ENCODE assay signal across 25 cellular contexts in the genomic region with DNA sequence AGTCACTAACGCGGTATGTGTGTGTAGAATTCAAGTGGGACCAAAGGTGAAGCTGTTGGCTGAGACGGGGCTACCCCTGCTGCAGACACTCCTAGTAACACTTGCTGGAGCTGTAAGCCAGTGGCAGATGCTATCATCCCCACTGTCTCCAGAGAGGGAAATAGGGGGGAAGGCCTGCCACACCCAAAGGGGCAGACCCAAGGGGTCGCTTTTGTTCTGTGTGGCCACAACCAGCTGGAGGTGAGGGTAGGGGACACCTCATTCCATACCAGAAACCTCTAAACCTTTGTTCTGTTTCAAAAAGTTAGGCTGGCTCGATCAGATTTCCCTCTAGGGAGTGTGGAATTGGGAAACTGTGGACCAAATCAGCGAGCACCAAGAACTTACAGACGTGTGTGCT. TPM values are rescaled to one million over a fixed set of nuclear protein-coding genes. Genes with fewer than 3 reads are reported as not detected.
DNase-seq lines count a peak whose midpoint lies in the region; ATAC-seq and TF ChIP-seq lines count a peak whose summit lies in the region.
"Had no signal": no experiment of that assay in that cellular context is flagged by ENCODE, and none has a peak within 500 bp of the region (broad histone marks: within the 10 kb centered on the region; RNA-seq: fewer than 3 reads in every experiment).

No MANE protein-coding gene starts in this region.

- DNase-seq in activated CD4-positive, alpha-beta T cell treated with anti-CD3 and anti-CD28 coated beads for 36 hours: no peak
- no peak for DNase-seq in activated CD4-positive, alpha-beta T cell treated with anti-CD3 and anti-CD28 coated beads, Interleukin-2, amount 10 ng/mL, durations not matched to agents 7 days and 5 days
- DNase-seq in colonic mucosa: no peak
- DNase-seq in right cardiac atrium: no peak
- DNase-seq in DMS153 (lab: John Stamatoyannopoulos, UW): no peak
- DNase-seq in NCI-H2227 treated with DMSO at 0.1 percent for 48 hours (lab: John Stamatoyannopoulos, UW): no peak
- no peak for DNase-seq in HAP-1 (ENCODE audit: low spot score in 2 of 2)
- DNase-seq: activated T-cell treated with anti-CD3 and anti-CD28 coated beads, Interleukin-2, amount 50 U/mL, for 72 hours; AML-193; DND-41; HFFc6; KG1; NCI-H146; NCI-H524 treated with DMSO at 0.1 percent for 48 hours; stimulated activated naive CD4-positive, alpha-beta T cell had no signal

- no peak for ATAC-seq in activated CD4-positive, alpha-beta T cell treated with anti-CD3 and anti-CD28 coated beads for 36 hours
- ATAC-seq in right cardiac atrium: peak; percentile 7 to 38
- ATAC-seq: activated T-cell treated with anti-CD3 and anti-CD28 coated beads, Interleukin-2, amount 50 U/mL, for 72 hours; GM12878 had no signal

- no peak for TF ChIP-seq CTCF in colonic mucosa (IDR thresholded peaks at IDR 0.05)

- H3K27me3 ChIP-seq in colonic mucosa (no peaks in the 10 kb centered on the region), right cardiac atrium (ENCODE audit: control insufficient read depth, insufficient read depth) (no peaks in the 10 kb centered on the region), skeletal muscle tissue (ENCODE audit: control insufficient read depth in 3 of 3, insufficient read depth in 3 of 3, low read length in 3 of 3) (no peaks in the 10 kb centered on the region), HAP-1 (ENCODE audit: low read depth) (no peaks in the 10 kb centered on the region)
- H3K27me3 ChIP-seq: neutrophil, tibial nerve had no signal

- no peaks in the 10 kb centered on the region for H3K27me3 Mint-ChIP-seq in activated CD4-positive, alpha-beta T cell treated with anti-CD3 and anti-CD28 coated beads for 36 hours
- no peaks in the 10 kb centered on the region for H3K27me3 Mint-ChIP-seq in activated CD4-positive, alpha-beta T cell treated with anti-CD3 and anti-CD28 coated beads, Interleukin-2, amount 10 ng/mL, durations not matched to agents 7 days and 5 days
- H3K27me3 Mint-ChIP-seq: activated naive CD4-positive, alpha-beta T cell treated with anti-CD3 and anti-CD28 coated beads, Interleukin-2, amount 50 U/mL, for 24 hours had no signal

- intact Hi-C loops in activated CD4-positive, alpha-beta T cell treated with anti-CD3 and anti-CD28 coated beads for 36 hours (cut with DNase I, micrococcal nuclease): loop anchor here (5.0 to 10.0 kb wide), 4 partner anchors 216 to 346 kb away; no protein-coding TSS in a partner anchor
- intact Hi-C loops in colonic mucosa (cut with DNase I) (no loop called here), right cardiac atrium (cut with DNase I) (loop anchor here in 1 of 4 donors (10.0 kb wide), 1 partner anchor 346 kb away; no protein-coding TSS in a partner anchor)

- H3K4me3 Mint-ChIP-seq in activated CD4-positive, alpha-beta T cell treated with anti-CD3 and anti-CD28 coated beads for 36 hours: no peak overlapping the region
- no peak overlapping the region for H3K4me3 Mint-ChIP-seq in activated CD4-positive, alpha-beta T cell treated with anti-CD3 and anti-CD28 coated beads, Interleukin-2, amount 10 ng/mL, durations not matched to agents 7 days and 5 days
- H3K4me3 Mint-ChIP-seq: activated naive CD4-positive, alpha-beta T cell treated with anti-CD3 and anti-CD28 coated beads, Interleukin-2, amount 50 U/mL, for 24 hours; activated T-cell treated with anti-CD3 and anti-CD28 coated beads, Interleukin-2, amount 50 U/mL, for 72 hours; HFFc6; WTC11 had no signal

- H3K4me3 ChIP-seq in colonic mucosa: no peak overlapping the region
- H3K4me3 ChIP-seq in right cardiac atrium (ENCODE audit: low read length): no peak overlapping the region
- peak overlapping the region in 1 of 3 donors; percentile 1 for H3K4me3 ChIP-seq in skeletal muscle tissue (ENCODE audit: low read length in 3 of 3)
- H3K4me3 ChIP-seq in HAP-1: no peak overlapping the region
- H3K4me3 ChIP-seq: GM12878, prostate gland, SK-N-MC, smooth muscle cell, tibial nerve had no signal

- H3K27ac ChIP-seq in colonic mucosa (peak overlapping the region; percentile 58), right cardiac atrium (ENCODE audit: low read length) (peak overlapping the region; percentile 91), skeletal muscle tissue (ENCODE audit: low read depth, low read length) (peak overlapping the region; percentile 87)
- H3K27ac ChIP-seq: neutrophil, prostate gland, SK-N-MC had no signal

- no peaks in the 10 kb centered on the region for H3K9me3 Mint-ChIP-seq in activated CD4-positive, alpha-beta T cell treated with anti-CD3 and anti-CD28 coated beads for 36 hours (ENCODE audit: low read depth)
- no peaks in the 10 kb centered on the region for H3K9me3 Mint-ChIP-seq in activated CD4-positive, alpha-beta T cell treated with anti-CD3 and anti-CD28 coated beads, Interleukin-2, amount 10 ng/mL, durations not matched to agents 7 days and 5 days
- H3K9me3 Mint-ChIP-seq: activated naive CD4-positive, alpha-beta T cell treated with anti-CD3 and anti-CD28 coated beads, Interleukin-2, amount 50 U/mL, for 24 hours; activated T-cell treated with anti-CD3 and anti-CD28 coated beads, Interleukin-2, amount 50 U/mL, for 72 hours; HFFc6; WTC11 had no signal

- H3K9me3 ChIP-seq in colonic mucosa: no peaks in the 10 kb centered on the region
- H3K9me3 ChIP-seq in right cardiac atrium (ENCODE audit: control insufficient read depth, low read length): no peaks in the 10 kb centered on the region
- no peaks in the 10 kb centered on the region for H3K9me3 ChIP-seq in skeletal muscle tissue (ENCODE audit: control insufficient read depth in 3 of 3, low read length in 3 of 3)
- H3K9me3 ChIP-seq in HAP-1: no peaks in the 10 kb centered on the region
- H3K9me3 ChIP-seq: neutrophil, prostate gland, tibial nerve had no signal

- H3K36me3 Mint-ChIP-seq in activated CD4-positive, alpha-beta T cell treated with anti-CD3 and anti-CD28 coated beads for 36 hours (ENCODE audit: low read depth): peaks cover 50% of the 10 kb centered on the region
- H3K36me3 Mint-ChIP-seq in activated CD4-positive, alpha-beta T cell treated with anti-CD3 and anti-CD28 coated beads, Interleukin-2, amount 10 ng/mL, durations not matched to agents 7 days and 5 days (ENCODE audit: low read depth): peaks cover 14% of the 10 kb centered on the region

- H3K4me1 Mint-ChIP-seq in activated CD4-positive, alpha-beta T cell treated with anti-CD3 and anti-CD28 coated beads for 36 hours: peaks cover 36% of the 10 kb centered on the region
- peaks cover 48% of the 10 kb centered on the region for H3K4me1 Mint-ChIP-seq in activated CD4-positive, alpha-beta T cell treated with anti-CD3 and anti-CD28 coated beads, Interleukin-2, amount 10 ng/mL, durations not matched to agents 7 days and 5 days

- in situ Hi-C loops in HAP-1 (cut with MboI; ENCODE audit: low sequenced_read_pairs): no loop called here

- H3K9ac ChIP-seq in colonic mucosa (ENCODE audit: low read depth in 2 of 2, low read length in 2 of 2) (peak overlapping the region in 1 of 2 donors; percentile 65), skeletal muscle tissue (ENCODE audit: low read depth in 1 of 3, low read length in 3 of 3) (peak overlapping the region; percentile 24 to 76 (median 41))

- POLR2A ChIA-PET in activated CD4-positive, alpha-beta T cell treated with anti-CD3 and anti-CD28 coated beads for 36 hours (lab: Charles Lee): interaction anchor here (0.7 kb wide), 1 partner anchor 100 kb away, joined by 3 read pairs; no protein-coding TSS in a partner anchor
- POLR2A ChIA-PET in activated CD4-positive, alpha-beta T cell treated with anti-CD3 and anti-CD28 coated beads, Interleukin-2, amount 10 ng/mL, durations not matched to agents 7 days and 5 days (lab: Charles Lee): no interaction called here

- WGBS in right cardiac atrium: 51% methylated on average over 7 of the region's 7 CpGs

- H3K36me3 ChIP-seq in colonic mucosa (no peaks in the 10 kb centered on the region), skeletal muscle tissue (ENCODE audit: control insufficient read depth in 3 of 3, insufficient read depth in 3 of 3, low read length in 3 of 3) (peaks cover 2 to 11% (median 8%) of the 10 kb centered on the region in 3 donors), HAP-1 (replicated peaks) (peaks cover 6% of the 10 kb centered on the region)
- H3K36me3 ChIP-seq: neutrophil, prostate gland had no signal

- H3K27ac Mint-ChIP-seq in activated CD4-positive, alpha-beta T cell treated with anti-CD3 and anti-CD28 coated beads for 36 hours: peak overlapping the region; percentile 11
- H3K27ac Mint-ChIP-seq in activated CD4-positive, alpha-beta T cell treated with anti-CD3 and anti-CD28 coated beads, Interleukin-2, amount 10 ng/mL, durations not matched to agents 7 days and 5 days: no peak overlapping the region
- H3K27ac Mint-ChIP-seq: activated naive CD4-positive, alpha-beta T cell treated with anti-CD3 and anti-CD28 coated beads, Interleukin-2, amount 50 U/mL, for 24 hours; HFFc6; WTC11 had no signal

- CTCF ChIA-PET in activated CD4-positive, alpha-beta T cell treated with anti-CD3 and anti-CD28 coated beads for 36 hours (lab: Charles Lee): interaction anchor here (0.7 to 9.3 kb wide), 6 partner anchors 16 to 215 kb away, joined by 3 to 254 read pairs (median 6); a partner anchor contains a TSS
- CTCF ChIA-PET in activated CD4-positive, alpha-beta T cell treated with anti-CD3 and anti-CD28 coated beads, Interleukin-2, amount 10 ng/mL, durations not matched to agents 7 days and 5 days (lab: Charles Lee): interaction anchor here (0.8 to 9.4 kb wide), 8 partner anchors 8 to 248 kb away, joined by 3 to 170 read pairs (median 4); a partner anchor contains a TSS

- peaks cover 12% of the 10 kb centered on the region for H3K4me1 ChIP-seq in colonic mucosa
- H3K4me1 ChIP-seq in right cardiac atrium (ENCODE audit: control insufficient read depth, insufficient read depth, low read length): peaks cover 12% of the 10 kb centered on the region
- H3K4me1 ChIP-seq in skeletal muscle tissue (ENCODE audit: control insufficient read depth in 3 of 3, insufficient read depth in 3 of 3, low read length in 3 of 3): peaks cover 55 to 63% (median 57%) of the 10 kb centered on the region in 3 donors
- H3K4me1 ChIP-seq in HAP-1: peaks cover 14% of the 10 kb centered on the region
- H3K4me1 ChIP-seq: prostate gland had no signal

RNA-seq across cellular contexts. Expression of a gene that starts 15.3 kb away (rescaled TPM):
- 1 to 10 TPM; 4.6 to 5.9 TPM for total RNA-seq in activated CD4-positive, alpha-beta T cell treated with anti-CD3 and anti-CD28 coated beads for 36 hours
- 1 to 10 TPM; 5.5 to 7.2 TPM for total RNA-seq in activated CD4-positive, alpha-beta T cell treated with anti-CD3 and anti-CD28 coated beads, Interleukin-2, amount 10 ng/mL, durations not matched to agents 7 days and 5 days
- total RNA-seq in colonic mucosa (1 to 10 TPM; 2.9 to 3.9 TPM), right cardiac atrium (10 to 100 TPM in 3 of 4 donors, 1 to 10 TPM in 1; 9.8 to 25.4 (median 14.4) TPM), skeletal muscle tissue (12.0 TPM)
- polyA plus RNA-seq in right cardiac atrium: 34.6 TPM

RNA-seq across cellular contexts. Expression of a gene that starts 20.1 kb away (rescaled TPM):
- total RNA-seq in activated CD4-positive, alpha-beta T cell treated with anti-CD3 and anti-CD28 coated beads for 36 hours: 10 to 100 TPM; 33.1 to 35.6 TPM
- total RNA-seq in activated CD4-positive, alpha-beta T cell treated with anti-CD3 and anti-CD28 coated beads, Interleukin-2, amount 10 ng/mL, durations not matched to agents 7 days and 5 days: 1 to 10 TPM; 4.5 to 6.8 TPM
- total RNA-seq in colonic mucosa (1 to 10 TPM; 3.6 to 5.7 TPM), right cardiac atrium (10 to 100 TPM; 14.0 to 24.9 (median 15.2) TPM), skeletal muscle tissue (16.2 TPM)
- 5.6 TPM for polyA plus RNA-seq in right cardiac atrium

RNA-seq across cellular contexts. Expression of a gene that starts 24.3 kb away (rescaled TPM):
- 1 to 10 TPM; 3.2 TPM for total RNA-seq in activated CD4-positive, alpha-beta T cell treated with anti-CD3 and anti-CD28 coated beads for 36 hours
- 1 to 10 TPM; 3.3 to 3.4 TPM for total RNA-seq in activated CD4-positive, alpha-beta T cell treated with anti-CD3 and anti-CD28 coated beads, Interleukin-2, amount 10 ng/mL, durations not matched to agents 7 days and 5 days
- under 1 TPM; 0.48 to 0.96 TPM for total RNA-seq in colonic mucosa
- 10 to 100 TPM; 24.8 to 38.5 (median 33.0) TPM for total RNA-seq in right cardiac atrium
- 22.2 TPM for polyA plus RNA-seq in right cardiac atrium
- 23.5 TPM for total RNA-seq in skeletal muscle tissue

RNA-seq across cellular contexts. Expression of a gene that starts 29.5 kb away (rescaled TPM):
- 1 to 10 TPM; 7.8 to 9.8 TPM for total RNA-seq in activated CD4-positive, alpha-beta T cell treated with anti-CD3 and anti-CD28 coated beads for 36 hours
- total RNA-seq in activated CD4-positive, alpha-beta T cell treated with anti-CD3 and anti-CD28 coated beads, Interleukin-2, amount 10 ng/mL, durations not matched to agents 7 days and 5 days: 10 to 100 TPM; 12.7 to 13.4 TPM
- 10 to 100 TPM; 10.6 to 13.2 TPM for total RNA-seq in colonic mucosa
- total RNA-seq in right cardiac atrium: 1 to 10 TPM in 2 of 4 donors, under 1 TPM in 2; 0.70 to 1.8 (median 1.1) TPM
- polyA plus RNA-seq in right cardiac atrium: 0.38 TPM
- 0.52 TPM for total RNA-seq in skeletal muscle tissue
- total RNA-seq: A172, smooth muscle cell had no signal

RNA-seq across cellular contexts. Expression of a gene that starts 36.1 kb away (rescaled TPM):
- total RNA-seq in activated CD4-positive, alpha-beta T cell treated with anti-CD3 and anti-CD28 coated beads for 36 hours: under 1 TPM; 0.43 to 0.53 TPM
- total RNA-seq in activated CD4-positive, alpha-beta T cell treated with anti-CD3 and anti-CD28 coated beads, Interleukin-2, amount 10 ng/mL, durations not matched to agents 7 days and 5 days: under 1 TPM; 0.75 to 0.77 TPM
- 1 to 10 TPM; 5.0 to 7.0 TPM for total RNA-seq in colonic mucosa
- not detected for total RNA-seq in right cardiac atrium
- polyA plus RNA-seq in right cardiac atrium: 0.18 TPM
- total RNA-seq in skeletal muscle tissue: not detected
- total RNA-seq: A172, HFFc6, smooth muscle cell, tibial nerve, WTC11 had no signal
